In the genomic region with DNA sequence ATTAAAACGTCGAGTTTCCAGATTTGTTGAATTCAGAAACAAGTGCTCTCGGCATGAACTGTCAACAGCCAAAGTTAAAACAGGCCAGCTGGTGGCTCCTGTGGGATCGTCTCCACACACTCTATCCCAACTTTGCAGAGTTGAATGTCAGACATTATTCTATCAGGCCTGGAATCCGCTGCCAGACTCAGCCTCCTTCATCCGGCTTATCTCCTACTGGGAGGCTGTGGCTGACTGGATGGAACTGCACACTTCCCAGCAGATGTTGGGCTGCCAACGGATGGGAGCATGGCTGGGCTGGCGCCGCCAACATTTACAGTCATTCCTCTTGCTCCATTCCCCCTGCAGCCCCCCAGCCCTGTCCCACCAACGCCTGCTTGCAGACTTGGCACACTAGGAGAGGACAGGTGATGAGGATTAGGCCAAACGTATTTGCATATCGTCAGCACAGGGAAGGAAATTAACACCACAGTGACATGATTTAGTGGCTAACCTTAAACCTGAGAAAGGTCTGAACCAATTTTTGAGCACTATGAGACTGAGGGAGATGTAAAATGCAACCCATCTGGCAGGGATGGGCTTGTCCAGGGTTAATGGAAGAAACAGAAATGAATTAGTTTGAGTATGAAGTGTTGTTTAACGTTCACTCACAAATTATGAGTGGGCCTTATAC, we compare ENCODE assay signal across 16 cellular contexts.
DNase-seq lines count a peak whose midpoint lies in the region; ATAC-seq and TF ChIP-seq lines count a peak whose summit lies in the region.
"Had no signal": no experiment of that assay in that cellular context is flagged by ENCODE, and none has a peak within 500 bp of the region (broad histone marks: within the 10 kb centered on the region; RNA-seq: fewer than 3 reads in every experiment).

No MANE protein-coding gene starts in this region.

- H3K27me3 ChIP-seq in SU-DHL-6 (ENCODE audit: low read length) (no peaks in the 10 kb centered on the region), right atrium auricular region (no peaks in the 10 kb centered on the region), spleen (replicated peaks in 1 of 7) (no peaks in the 10 kb centered on the region)

- H3K79me2 ChIP-seq in SU-DHL-6 (ENCODE audit: insufficient read depth, low read length) = no peaks in the 10 kb centered on the region

- no peak for TF ChIP-seq POLR2A in spleen (IDR thresholded peaks at IDR 0.05)

- H3K9me3 ChIP-seq in SU-DHL-6 (ENCODE audit: insufficient read depth, low read length) (no peaks in the 10 kb centered on the region), right atrium auricular region (no peaks in the 10 kb centered on the region), spleen (no peaks in the 10 kb centered on the region)
- H3K9me3 ChIP-seq: Caco-2 had no signal

- CTCF ChIA-PET in GM10248 (lab: Yijun Ruan, JAX) = interaction anchor here (1.3 to 6.9 kb wide), 4 partner anchors 13 to 729 kb away, joined by 3 to 79 read pairs (median 4); no protein-coding TSS in a partner anchor

- no peaks in the 10 kb centered on the region for H3K9me2 ChIP-seq in SU-DHL-6 (replicated peaks; ENCODE audit: insufficient read depth, low read length)

- POLR2A ChIA-PET in GM10248 (lab: Yijun Ruan, JAX) = no interaction called here

- H3K36me3 ChIP-seq in SU-DHL-6 (ENCODE audit: low read length) (no peaks in the 10 kb centered on the region), right atrium auricular region (no peaks in the 10 kb centered on the region), spleen (no peaks in the 10 kb centered on the region)

- TF ChIP-seq CTCF in SU-DHL-6 (IDR thresholded peaks at IDR 0.05; ENCODE audit: insufficient read depth, low read length, poor library complexity, severe bottlenecking) (no peak), right atrium auricular region (IDR thresholded peaks at IDR 0.05) (no peak), spleen (IDR thresholded peaks at IDR 0.05 in 8 of 11, conservative IDR thresholded peaks at IDR 0.05 in 3 of 11) (no peak), GM10248 (IDR thresholded peaks at IDR 0.05; ENCODE audit: control extremely low read depth, extremely low read depth, low read depth, missing control alignments) (no peak)

- H3K9ac ChIP-seq in SU-DHL-6 (ENCODE audit: low read length) = no peak overlapping the region

- intact Hi-C loops in spleen (cut with DNase I; ENCODE audit: low total_unique reads) = loop anchor here (10.0 kb wide), 1 partner anchor 729 kb away; no protein-coding TSS in a partner anchor

- no peak overlapping the region for H3K4me3 ChIP-seq in SU-DHL-6 (ENCODE audit: insufficient read depth, low read length, poor library complexity, severe bottlenecking)
- no peak overlapping the region for H3K4me3 ChIP-seq in right atrium auricular region
- H3K4me3 ChIP-seq in spleen = no peak overlapping the region
- H3K4me3 ChIP-seq: SK-N-MC had no signal

- 61 to 86% (median 81%) methylated on average over 13 of the region's 13 CpGs for WGBS in spleen, 5 donors

- H4K20me1 ChIP-seq in SU-DHL-6 (ENCODE audit: low read depth, low read length) = no peaks in the 10 kb centered on the region

- H3K4me1 ChIP-seq in right atrium auricular region (peaks cover 0 to 14% of the 10 kb centered on the region in 2 donors), spleen (peaks cover 0 to 66% (median 19%) of the 10 kb centered on the region in 6 donors)
- H3K4me1 ChIP-seq: Caco-2 had no signal

- no peak for ATAC-seq in HG03139 (IDR thresholded peaks at IDR 0.05; ENCODE audit: unreplicated experiment)
- ATAC-seq: activated CD8-positive, alpha-beta T cell treated with anti-CD3 and anti-CD28 coated beads, Interleukin-2, amount 10 ng/mL, durations not matched to agents 7 days and 5 days had no signal

- H3K4me2 ChIP-seq in SU-DHL-6 (ENCODE audit: low read depth, low read length, poor library complexity, severe bottlenecking) = peak overlapping the region; percentile 37

- H3K27ac ChIP-seq in SU-DHL-6 (ENCODE audit: low read depth, low read length) = peak overlapping the region; percentile 64
- H3K27ac ChIP-seq in right atrium auricular region = no peak overlapping the region
- H3K27ac ChIP-seq in spleen = no peak overlapping the region
- H3K27ac ChIP-seq: epithelial cell of prostate, SK-N-MC had no signal

- DNase-seq in NCI-H2107 (lab: John Stamatoyannopoulos, UW) = peak; percentile 43
- no peak for DNase-seq in NCI-H2107 treated with DMSO at 0.1 percent for 48 hours (lab: John Stamatoyannopoulos, UW; ENCODE audit: unreplicated experiment)
- DNase-seq in right atrium auricular region (ENCODE audit: low spot score) = peak; percentile 72
- DNase-seq in spleen = peak; percentile 69
- DNase-seq in NCI-H2029 (lab: John Stamatoyannopoulos, UW) = no peak
- DNase-seq in GM10248 (ENCODE audit: extremely low spot score) = no peak
- DNase-seq: activated CD8-positive, alpha-beta T cell treated with anti-CD3 and anti-CD28 coated beads, Interleukin-2, amount 10 ng/mL, durations not matched to agents 7 days and 5 days; anterior cingulate cortex; Caco-2; cortex of kidney; head of caudate nucleus; kidney glomerular epithelial cell had no signal

- no peak overlapping the region for H2AFZ ChIP-seq in SU-DHL-6 (ENCODE audit: low read depth, low read length, severe bottlenecking)

- H3F3A ChIP-seq in SU-DHL-6 (ENCODE audit: insufficient read depth) = 0 out of 2 replicates have a peak, but pooled peaks cover 3% of the 10 kb centered on the region

Comparison
In these comparisons a context has a peak if more than half of its experiments do, and no peak if none do; other contexts are left out.
1. DNase-seq: peak in NCI-H2107 (single experiment), right atrium auricular region (single experiment) and spleen (single experiment); none in NCI-H2107 treated with DMSO at 0.1 percent for 48 hours (single experiment), NCI-H2029 (single experiment) and GM10248 (single experiment).